ENCODE assay signal across 9 cellular contexts in genomic region chr1:66300280-66300973, GRCh38.
A peak's percentile ranks its signal among the peaks of the same experiment; 100 is the strongest.
DNase-seq lines count a peak whose midpoint lies in the region; ATAC-seq and TF ChIP-seq lines count a peak whose summit lies in the region.
"Had no signal": no experiment of that assay in that cellular context is flagged by ENCODE, and none has a peak within 500 bp of the region (broad histone marks: within the 10 kb centered on the region; RNA-seq: fewer than 3 reads in every experiment).

No MANE protein-coding gene starts in this region.

- WGBS in hepatocyte (ENCODE audit: low lambda C conversion rate, missing lambda C conversion rate) = 80% methylated on average over 7 of the region's 7 CpGs
- WGBS in mesendoderm (ENCODE audit: extremely low coverage, insufficient coverage, low lambda C conversion rate) = no CpG with 5 or more reads among the region's 7 CpGs

- H3K9me2 ChIP-seq in hepatocyte (replicated peaks; ENCODE audit: insufficient read depth) = no peaks in the 10 kb centered on the region

- no peak overlapping the region for H4K5ac ChIP-seq in mesendoderm (ENCODE audit: low read length)

- H3K56ac ChIP-seq in mesendoderm (ENCODE audit: low read length) = no peak overlapping the region

- no peaks in the 10 kb centered on the region for H3K9me3 ChIP-seq in hepatocyte (ENCODE audit: low read depth)
- H3K9me3 ChIP-seq in subcutaneous abdominal adipose tissue (ENCODE audit: control insufficient read depth in 5 of 5, low read length in 5 of 5) = no peaks in the 10 kb centered on the region

- no peak overlapping the region for H3K4me3 ChIP-seq in hepatocyte
- H3K4me3 ChIP-seq in subcutaneous abdominal adipose tissue (ENCODE audit: low read depth in 1 of 5, low read length in 5 of 5) = peak overlapping the region in 3 of 5 donors; percentile 34 to 51 (median 51)
- H3K4me3 ChIP-seq in mesendoderm (ENCODE audit: low read length) = no peak overlapping the region

- H3K23ac ChIP-seq in mesendoderm (ENCODE audit: low read length) = no peak overlapping the region

- no peaks in the 10 kb centered on the region for H3K79me1 ChIP-seq in mesendoderm (ENCODE audit: low read length)

- H3K27ac ChIP-seq in hepatocyte = no peak overlapping the region
- peak overlapping the region; percentile 61 for H3K27ac ChIP-seq in subcutaneous abdominal adipose tissue (ENCODE audit: low read depth, low read length)
- H3K27ac ChIP-seq in mesendoderm (ENCODE audit: low read depth, low read length) = no peak overlapping the region

- H3K36me3 ChIP-seq in hepatocyte (replicated peaks; ENCODE audit: insufficient read depth, low read depth) = no peaks in the 10 kb centered on the region
- no peaks in the 10 kb centered on the region for H3K36me3 ChIP-seq in subcutaneous abdominal adipose tissue (ENCODE audit: control insufficient read depth in 5 of 5, insufficient read depth in 5 of 5, low read length in 5 of 5)
- no peaks in the 10 kb centered on the region for H3K36me3 ChIP-seq in mesendoderm (ENCODE audit: control insufficient read depth, insufficient read depth, low read length)

- peaks cover 2% of the 10 kb centered on the region for H3K27me3 Mint-ChIP-seq in T-helper 2 cell treated with Interferon-gamma antibody and Interleukin-4, amounts not matched to agents 5 μg/mL and 100 μg/mL, for 36 hours (ENCODE audit: low read depth)

- no peak overlapping the region for H2BK120ac ChIP-seq in mesendoderm (ENCODE audit: low read depth, low read length)

- H2AFZ ChIP-seq in hepatocyte = peak overlapping the region; percentile 11

- H3K79me2 ChIP-seq in hepatocyte = no peaks in the 10 kb centered on the region
- no peaks in the 10 kb centered on the region for H3K79me2 ChIP-seq in mesendoderm (ENCODE audit: control insufficient read depth, insufficient read depth, low read length)

- H2AK5ac ChIP-seq in mesendoderm (ENCODE audit: low read length) = no peak overlapping the region

- H3K27ac Mint-ChIP-seq in T-helper 2 cell treated with Interferon-gamma antibody and Interleukin-4, amounts not matched to agents 5 μg/mL and 100 μg/mL, for 36 hours = peak overlapping the region; percentile 93
- H3K27ac Mint-ChIP-seq in activated naive CD4-positive, alpha-beta T cell treated with anti-CD3 and anti-CD28 coated beads, Interleukin-2, amount 50 U/mL, for 72 hours = peak overlapping the region; percentile 73 to 89

- TF ChIP-seq CTCF in hepatocyte (IDR thresholded peaks at IDR 0.05; ENCODE audit: poor library complexity) = no peak

- H3K27me3 ChIP-seq in hepatocyte (no peaks in the 10 kb centered on the region), subcutaneous abdominal adipose tissue (ENCODE audit: control insufficient read depth in 5 of 5, insufficient read depth in 4 of 5, low read length in 5 of 5) (no peaks in the 10 kb centered on the region), mesendoderm (ENCODE audit: insufficient read depth, low read length, poor library complexity) (no peaks in the 10 kb centered on the region)

- ATAC-seq in activated naive CD4-positive, alpha-beta T cell treated with anti-CD3 and anti-CD28 coated beads, Interleukin-2, amount 50 U/mL, for 72 hours = no peak
- no peak for ATAC-seq in HG02588 (IDR thresholded peaks at IDR 0.05; ENCODE audit: unreplicated experiment)

- no peak for DNase-seq in T-helper 2 cell treated with Interferon-gamma antibody and Interleukin-4, amounts not matched to agents 5 μg/mL and 100 μg/mL, for 36 hours (ENCODE audit: low spot score)
- DNase-seq in T-helper 2 cell = no peak
- no peak for DNase-seq in activated naive CD4-positive, alpha-beta T cell treated with anti-CD3 and anti-CD28 coated beads, Interleukin-2, amount 50 U/mL, for 72 hours (ENCODE audit: low spot score in 2 of 2)
- no peak for DNase-seq in hepatocyte (ENCODE audit: low spot score)
- DNase-seq in DMS153 treated with DMSO at 0.1 percent for 48 hours (lab: John Stamatoyannopoulos, UW; ENCODE audit: unreplicated experiment) = no peak
- DNase-seq in mesendoderm = no peak
- DNase-seq: NCI-H2171 treated with DMSO at 0.1 percent for 48 hours had no signal

- H3K4ac ChIP-seq in mesendoderm (ENCODE audit: low read depth, low read length) = no peak overlapping the region

- H4K20me1 ChIP-seq in hepatocyte (ENCODE audit: insufficient read depth, poor library complexity, severe bottlenecking) = no peaks in the 10 kb centered on the region

- H3K4me1 Mint-ChIP-seq in T-helper 2 cell treated with Interferon-gamma antibody and Interleukin-4, amounts not matched to agents 5 μg/mL and 100 μg/mL, for 36 hours (ENCODE audit: low read depth) = peaks cover 36% of the 10 kb centered on the region

- H4K8ac ChIP-seq in mesendoderm (ENCODE audit: low read depth, low read length) = no peak overlapping the region

- H3K9ac ChIP-seq in subcutaneous abdominal adipose tissue (ENCODE audit: low read length in 5 of 5) (peak overlapping the region in 1 of 5 donors; percentile 66), mesendoderm (ENCODE audit: low read length) (no peak overlapping the region)

- H3K18ac ChIP-seq in mesendoderm (ENCODE audit: low read length) = no peak overlapping the region

- no peaks in the 10 kb centered on the region for H3K9me3 Mint-ChIP-seq in T-helper 2 cell treated with Interferon-gamma antibody and Interleukin-4, amounts not matched to agents 5 μg/mL and 100 μg/mL, for 36 hours
- no peaks in the 10 kb centered on the region for H3K9me3 Mint-ChIP-seq in activated naive CD4-positive, alpha-beta T cell treated with anti-CD3 and anti-CD28 coated beads, Interleukin-2, amount 50 U/mL, for 72 hours

- no peaks in the 10 kb centered on the region for H3K36me3 Mint-ChIP-seq in T-helper 2 cell treated with Interferon-gamma antibody and Interleukin-4, amounts not matched to agents 5 μg/mL and 100 μg/mL, for 36 hours (ENCODE audit: low read depth)
- H3K36me3 Mint-ChIP-seq in activated naive CD4-positive, alpha-beta T cell treated with anti-CD3 and anti-CD28 coated beads, Interleukin-2, amount 50 U/mL, for 72 hours = no peaks in the 10 kb centered on the region

- no peak overlapping the region for H2BK15ac ChIP-seq in mesendoderm (replicated peaks; ENCODE audit: low read depth)

- peaks cover 10% of the 10 kb centered on the region for H3K4me1 ChIP-seq in hepatocyte (ENCODE audit: insufficient read depth)
- H3K4me1 ChIP-seq in subcutaneous abdominal adipose tissue (ENCODE audit: control insufficient read depth in 5 of 5, insufficient read depth in 5 of 5, low read length in 5 of 5) = peaks cover 0 to 15% (median 5%) of the 10 kb centered on the region in 5 donors
- no peaks in the 10 kb centered on the region for H3K4me1 ChIP-seq in mesendoderm (ENCODE audit: control insufficient read depth, low read depth, low read length)

- H2BK5ac ChIP-seq in mesendoderm (ENCODE audit: low read length) = no peak overlapping the region

- H3K4me3 Mint-ChIP-seq in T-helper 2 cell treated with Interferon-gamma antibody and Interleukin-4, amounts not matched to agents 5 μg/mL and 100 μg/mL, for 36 hours = peak overlapping the region; percentile 84

- H3K4me2 ChIP-seq in hepatocyte = no peak overlapping the region
- no peak overlapping the region for H3K4me2 ChIP-seq in mesendoderm (ENCODE audit: low read length)

Comparison
In these comparisons a context has a peak if more than half of its experiments do, and no peak if none do; other contexts are left out.
1. H3K4me3 ChIP-seq: peak in subcutaneous abdominal adipose tissue (3 of 5); none in hepatocyte (single experiment) and mesendoderm (single experiment).